14 cellular contexts compared by ENCODE assay signal in genomic region chr1:115056395-115056798, GRCh38. TPM values are rescaled to one million over a fixed set of nuclear protein-coding genes. Genes with fewer than 3 reads are reported as not detected.
DNase-seq lines count a peak whose midpoint lies in the region; ATAC-seq and TF ChIP-seq lines count a peak whose summit lies in the region.
"Had no signal": no experiment of that assay in that cellular context is flagged by ENCODE, and none has a peak within 500 bp of the region (broad histone marks: within the 10 kb centered on the region; RNA-seq: fewer than 3 reads in every experiment).

No MANE protein-coding gene starts in this region.

- H3K27me3 ChIP-seq in IMR-90 (ENCODE audit: control insufficient read depth, insufficient read depth, low read length) (no peaks in the 10 kb centered on the region), brain microvascular endothelial cell (replicated peaks) (no peaks in the 10 kb centered on the region), upper lobe of left lung (no peaks in the 10 kb centered on the region), heart left ventricle (no peaks in the 10 kb centered on the region)

- H4K91ac ChIP-seq in IMR-90 (ENCODE audit: insufficient read depth, low read depth, low read length) = peak overlapping the region; percentile 71; the same call in 1 of the 2 replicates

- peak overlapping the region; percentile 17; the same call in 1 of the 2 replicates for H3K23ac ChIP-seq in IMR-90 (ENCODE audit: low read depth, low read length)

- in situ Hi-C loops in IMR-90 (cut with MboI; ENCODE audit: low sequenced_read_pairs) = no loop called here
- in situ Hi-C loops in brain microvascular endothelial cell (cut with HindIII; ENCODE audit: low pct_ligation_motif_present, low sequenced_read_pairs) = no loop called here

- POLR2A ChIA-PET in IMR-90 (lab: Charles Lee; ENCODE audit: unreplicated experiment) = no interaction called here

- H4K8ac ChIP-seq in IMR-90 (ENCODE audit: low read depth in 2 of 2, low read length in 2 of 2) = 0 out of 4 replicates have a peak overlapping the region, but pooled peaks of 1 of the 2 experiments have one; percentile 24

- H3K4me3 ChIP-seq in IMR-90 (ENCODE audit: insufficient read depth, low read depth, low read length) = no peak overlapping the region
- no peak overlapping the region for H3K4me3 ChIP-seq in brain microvascular endothelial cell (ENCODE audit: low read depth, low read length)
- H3K4me3 ChIP-seq in upper lobe of left lung = no peak overlapping the region
- no peak overlapping the region for H3K4me3 ChIP-seq in heart left ventricle

- no peak overlapping the region for H2AK5ac ChIP-seq in IMR-90 (ENCODE audit: low read depth, low read length)

- no peaks in the 10 kb centered on the region for H4K20me1 ChIP-seq in IMR-90 (ENCODE audit: insufficient read depth, low read length)

- no peak for TF ChIP-seq POLR2A in IMR-90 (IDR thresholded peaks at IDR 0.05; ENCODE audit: low read depth, low read length)
- TF ChIP-seq POLR2A in upper lobe of left lung (IDR thresholded peaks at IDR 0.05) = no peak
- no peak for TF ChIP-seq POLR2A in heart left ventricle (IDR thresholded peaks at IDR 0.05)

- ATAC-seq in IMR-90 (ENCODE audit: low read depth) (peak; percentile 91), upper lobe of left lung (ENCODE audit: low FRiP score in 2 of 2) (peak; percentile 24 to 76), HG02938 (IDR thresholded peaks at IDR 0.05; ENCODE audit: unreplicated experiment) (no peak), HG03108 (IDR thresholded peaks at IDR 0.05; ENCODE audit: unreplicated experiment) (no peak), heart left ventricle (no peak), GM21526 (IDR thresholded peaks at IDR 0.05; ENCODE audit: low FRiP score, unreplicated experiment) (no peak)

- WGBS in IMR-90 (ENCODE audit: extremely low coverage in 2 of 2, insufficient read length in 1 of 2), 2 experiments = 33% methylated on average over 5 of the region's 9 CpGs; no CpG with 5 or more reads in 1 of the 2 experiments
- WGBS in upper lobe of left lung, 2 donors = 55 to 56% methylated on average over 9 of the region's 9 CpGs
- 48 to 66% (median 62%) methylated on average over 9 of the region's 9 CpGs for WGBS in heart left ventricle, 4 donors

- intact Hi-C loops in IMR-90 (cut with micrococcal nuclease) (loop anchor here (5.0 kb wide), 2 partner anchors 36 to 1446 kb away; no protein-coding TSS in a partner anchor), heart left ventricle (cut with DNase I) (loop anchor here in 2 of 10 donors (5.0 to 10.0 kb wide), 2 partner anchors 51 to 58 kb away; no protein-coding TSS in a partner anchor)

- TF ChIP-seq RAD21 in IMR-90 (IDR thresholded peaks at IDR 0.05; ENCODE audit: low read length) = no peak

- dilution Hi-C loops in IMR-90 (cut with HindIII; ENCODE audit: low sequenced_read_pairs, unreplicated experiment) = no loop called here

- no peaks in the 10 kb centered on the region for H3K79me1 ChIP-seq in IMR-90 (ENCODE audit: low read depth in 1 of 2, low read length in 2 of 2)

- peak overlapping the region; percentile 24; the same call in 1 of the 2 replicates for H3K4ac ChIP-seq in IMR-90 (ENCODE audit: low read depth, low read length)

- TF ChIP-seq CTCF in IMR-90 (conservative IDR thresholded peaks at IDR 0.05; ENCODE audit: low read depth, low read length) (no peak), brain microvascular endothelial cell (IDR thresholded peaks at IDR 0.05; ENCODE audit: low read depth, low read length, missing control alignments) (no peak), upper lobe of left lung (IDR thresholded peaks at IDR 0.05) (no peak), heart left ventricle (IDR thresholded peaks at IDR 0.05) (no peak)

- no peak overlapping the region for H2BK15ac ChIP-seq in IMR-90 (ENCODE audit: low read depth, low read length)

- peak overlapping the region; percentile 56; the same call in 1 of the 2 replicates for H2BK120ac ChIP-seq in IMR-90 (ENCODE audit: low read depth, low read length)

- no peak overlapping the region; the same call in 1 of the 2 replicates for H4K5ac ChIP-seq in IMR-90 (ENCODE audit: low read depth, low read length)

- H3K36me3 ChIP-seq in IMR-90 (ENCODE audit: control insufficient read depth, insufficient read depth, low read length) (no peaks in the 10 kb centered on the region), brain microvascular endothelial cell (replicated peaks) (no peaks in the 10 kb centered on the region), upper lobe of left lung (no peaks in the 10 kb centered on the region), heart left ventricle (peaks cover 0 to 10% (median 0%) of the 10 kb centered on the region in 9 donors)

- peak overlapping the region; percentile 86 for H3K4me2 ChIP-seq in IMR-90 (ENCODE audit: low read depth, low read length)

- peak overlapping the region; percentile 76 for H2AK9ac ChIP-seq in IMR-90 (replicated peaks; ENCODE audit: low read depth, low read length, poor library complexity)

- no TSS peak for BruUV-seq in IMR-90 (replicated peaks; lab: Mats Ljungman, UMichigan)

- no peak overlapping the region for H2BK5ac ChIP-seq in IMR-90 (ENCODE audit: low read depth, low read length, poor library complexity, severe bottlenecking)

- peak overlapping the region; percentile 61; the same call in 1 of the 2 replicates for H3K18ac ChIP-seq in IMR-90 (ENCODE audit: low read depth, low read length)

- H3K14ac ChIP-seq in IMR-90 (replicated peaks; ENCODE audit: low read depth, low read length) = no peak overlapping the region

- peak overlapping the region; percentile 20; the same call in 1 of the 2 replicates for H2BK20ac ChIP-seq in IMR-90 (ENCODE audit: low read depth, low read length)

- CTCF ChIA-PET in IMR-90 (lab: Yijun Ruan, JAX) = no interaction called here

- peaks cover 3% of the 10 kb centered on the region; the same call in 1 of the 2 replicates for H3K9me1 ChIP-seq in IMR-90 (ENCODE audit: insufficient read depth, low read length)

- H3K56ac ChIP-seq in IMR-90 (ENCODE audit: extremely low read depth, insufficient read depth, low read length) = peak overlapping the region; percentile 32; the same call in 1 of the 2 replicates

- H3K27ac ChIP-seq in IMR-90 (ENCODE audit: insufficient read depth, low read length) = peak overlapping the region; percentile 73
- no peak overlapping the region for H3K27ac ChIP-seq in brain microvascular endothelial cell
- no peak overlapping the region for H3K27ac ChIP-seq in upper lobe of left lung
- peak overlapping the region in 1 of 12 donors; percentile 40 for H3K27ac ChIP-seq in heart left ventricle

- TF ChIP-seq EP300 in upper lobe of left lung (IDR thresholded peaks at IDR 0.05) = no peak

- H3K4me1 ChIP-seq in IMR-90 (ENCODE audit: control insufficient read depth, insufficient read depth, low read length) (peaks cover 4% of the 10 kb centered on the region; the same call in 1 of the 2 replicates), upper lobe of left lung (no peaks in the 10 kb centered on the region), heart left ventricle (no peaks in the 10 kb centered on the region)

- H3K9ac ChIP-seq in IMR-90 (ENCODE audit: low read depth, low read length) = peak overlapping the region; percentile 55; the same call in 1 of the 2 replicates

- DNase-seq in IMR-90 (peak; percentile 59), brain microvascular endothelial cell (peak; percentile 20), kidney tubule cell (ENCODE audit: low spot score) (peak; percentile 98), upper lobe of left lung (no peak), heart left ventricle (no peak)
- DNase-seq: GF-D8; Karpas-422; NCI-H69; stimulated activated CD4-positive, alpha-beta T cell treated with anti-CD3 and anti-CD28 coated beads, Interleukin-1b, Interleukin-23, amount 100 ng/mL, for 48 hours; substantia nigra had no signal

- no peaks in the 10 kb centered on the region for H3K9me3 ChIP-seq in IMR-90 (ENCODE audit: control insufficient read depth, insufficient read depth, low read length)
- H3K9me3 ChIP-seq in upper lobe of left lung = no peaks in the 10 kb centered on the region
- H3K9me3 ChIP-seq in heart left ventricle = no peaks in the 10 kb centered on the region

- peak overlapping the region; percentile 35 for H2AFZ ChIP-seq in IMR-90 (replicated peaks; ENCODE audit: low read length, poor library complexity)

TF ChIP-seq in IMR-90, 13 proteins besides CTCF, POLR2A, EP300 and RAD21 (continues in another document):
- TF ChIP-seq NFE2L2 (IDR thresholded peaks at IDR 0.05; ENCODE audit: low read depth, low read length) (peak; percentile 33; the same call in 1 of the 2 replicates), MXI1 (IDR thresholded peaks at IDR 0.05; ENCODE audit: borderline replicate concordance, low read depth, low read length) (no peak), CEBPB (IDR thresholded peaks at IDR 0.05; ENCODE audit: low read depth, low read length) (peak; percentile 70), RFX5 (IDR thresholded peaks at IDR 0.05; ENCODE audit: low read depth, low read length) (no peak), BHLHE40 (IDR thresholded peaks at IDR 0.05; ENCODE audit: low read depth, low read length) (peak; percentile 45; the same call in 1 of the 2 replicates), SMC3 (IDR thresholded peaks at IDR 0.05; ENCODE audit: low read depth, low read length) (no peak), RCOR1 (IDR thresholded peaks at IDR 0.05; ENCODE audit: insufficient replicate concordance, low read length) (no peak), MAZ (IDR thresholded peaks at IDR 0.05; ENCODE audit: borderline replicate concordance, low read depth, low read length) (peak; percentile 51; the same call in 1 of the 2 replicates), FOS (IDR thresholded peaks at IDR 0.05; ENCODE audit: low read depth, low read length) (no peak)

RNA-seq across cellular contexts. Expression of gene TSHB, which starts 26.8 kb away (rescaled TPM):
- not detected in 2 replicates for total RNA-seq in IMR-90 (2012; rRNA removed)
- polyA plus RNA-seq in IMR-90 (2012; rRNA removed) = not detected in 2 replicates
- polyA plus RNA-seq in IMR-90 (2012; cell fraction: cytosol; rRNA removed) = not detected in 2 replicates
- not detected in 2 replicates for polyA plus RNA-seq in IMR-90 (2012; cell fraction: nucleus; rRNA removed; ENCODE audit: low replicate concordance)
- not detected for total RNA-seq in upper lobe of left lung
- total RNA-seq in heart left ventricle = not detected
- not detected for polyA plus RNA-seq in heart left ventricle
- total RNA-seq: mononuclear cell had no signal

RNA-seq across cellular contexts. Expression of gene TSPAN2, which starts 32.9 kb away (rescaled TPM):
- total RNA-seq in IMR-90 (2012; rRNA removed) (0.18 and 0.83 TPM in 2 replicates), upper lobe of left lung (10 to 100 TPM in 1 of 6 donors, 1 to 10 TPM in 5; 1.7 to 13.7 (median 4.5) TPM), heart left ventricle (10 to 100 TPM in 1 of 9 donors, 1 to 10 TPM in 8; 4.6 to 10.6 (median 7.1) TPM)
- polyA plus RNA-seq in IMR-90 (2012; rRNA removed) (0.17 and 0.60 TPM in 2 replicates), heart left ventricle (1 to 10 TPM; 2.8 to 3.4 TPM)
- polyA plus RNA-seq in IMR-90 (2012; cell fraction: cytosol; rRNA removed) = 0.12 and 0.16 TPM in 2 replicates
- polyA plus RNA-seq in IMR-90 (2012; cell fraction: nucleus; rRNA removed; ENCODE audit: low replicate concordance) = 0.31 TPM in 1 of 2 replicates, not detected in the other

Comparison
In these comparisons a context has a peak if more than half of its experiments do, and no peak if none do; other contexts are left out.
1. ATAC-seq: peak in IMR-90 (single experiment) and upper lobe of left lung (2 of 2); none in HG02938 (single experiment), HG03108 (single experiment), heart left ventricle (0 of 4) and GM21526 (single experiment).
2. DNase-seq: peak in IMR-90 (single experiment), brain microvascular endothelial cell (single experiment) and kidney tubule cell (single experiment); none in upper lobe of left lung (0 of 2) and heart left ventricle (0 of 5).